Comparison of ENCODE assay signal across 18 cellular contexts in genomic region chr3:152102410-152102809, GRCh38.
A peak's percentile ranks its signal among the peaks of the same experiment; 100 is the strongest.
DNase-seq lines count a peak whose midpoint lies in the region.
"Had no signal": no experiment of that assay in that cellular context is flagged by ENCODE, and none has a peak within 500 bp of the region (broad histone marks: within the 10 kb centered on the region; RNA-seq: fewer than 3 reads in every experiment).

No MANE protein-coding gene starts in this region.

- H3K56ac ChIP-seq in mesendoderm (ENCODE audit: low read length) = peak overlapping the region; percentile 18

- H3K4me2 ChIP-seq in mesendoderm (ENCODE audit: low read length) = no peak overlapping the region
- H3K4me2 ChIP-seq: BLaER1 had no signal

- H3K23ac ChIP-seq in mesendoderm (ENCODE audit: low read length) = no peak overlapping the region

- no peaks in the 10 kb centered on the region for H3K79me1 ChIP-seq in mesendoderm (ENCODE audit: low read length)

- WGBS in mesendoderm (ENCODE audit: extremely low coverage, insufficient coverage, low lambda C conversion rate) = no CpG with 5 or more reads among the region's 7 CpGs

- no peak overlapping the region for H3K18ac ChIP-seq in mesendoderm (ENCODE audit: low read length)

- H4K8ac ChIP-seq in mesendoderm (ENCODE audit: low read depth, low read length) = no peak overlapping the region

- no peak overlapping the region for H2AK5ac ChIP-seq in mesendoderm (ENCODE audit: low read length)

- H3K27me3 ChIP-seq in mesendoderm (ENCODE audit: insufficient read depth, low read length, poor library complexity) = no peaks in the 10 kb centered on the region
- H3K27me3 ChIP-seq: BLaER1 had no signal

- peaks cover 2% of the 10 kb centered on the region for H3K4me1 ChIP-seq in mesendoderm (ENCODE audit: control insufficient read depth, low read depth, low read length)
- H3K4me1 ChIP-seq: BLaER1 had no signal

- H4K5ac ChIP-seq in mesendoderm (ENCODE audit: low read length) = no peak overlapping the region

- no peak overlapping the region for H3K4me3 ChIP-seq in mesendoderm (ENCODE audit: low read length)
- H3K4me3 ChIP-seq: BLaER1, GM23248 had no signal

- no peak overlapping the region for H2BK120ac ChIP-seq in mesendoderm (ENCODE audit: low read depth, low read length)

- no peak overlapping the region for H3K9ac ChIP-seq in mesendoderm (ENCODE audit: low read length)
- H3K9ac ChIP-seq: BLaER1, GM23248 had no signal

- H3K27ac ChIP-seq in mesendoderm (ENCODE audit: low read depth, low read length) = no peak overlapping the region
- H3K27ac ChIP-seq: 22Rv1, BLaER1, C4-2B, GM23248 had no signal

- DNase-seq in NCI-H748 (lab: John Stamatoyannopoulos, UW; ENCODE audit: unreplicated experiment) (peak; percentile 8), NCI-H748 treated with DMSO at 0.1 percent for 48 hours (lab: John Stamatoyannopoulos, UW) (no peak), NCI-H69 (lab: John Stamatoyannopoulos, UW) (peak; percentile 6), mesendoderm (no peak), NCI-H1694 (lab: John Stamatoyannopoulos, UW) (no peak), activated gamma-delta T cell treated with Interleukin-2 at 50 U/mL for 16 hours (no peak), HCEC 1CT (no peak)
- DNase-seq: Caco-2; CD4-positive, CD25-positive, alpha-beta regulatory T cell; CD8-positive, alpha-beta T cell; DMS153; DND-41; H9; HFFc6 had no signal

- no peak overlapping the region for H3K4ac ChIP-seq in mesendoderm (ENCODE audit: low read depth, low read length)

- no peaks in the 10 kb centered on the region for H3K79me2 ChIP-seq in mesendoderm (ENCODE audit: control insufficient read depth, insufficient read depth, low read length)

- H2BK5ac ChIP-seq in mesendoderm (ENCODE audit: low read length) = no peak overlapping the region

- H2BK15ac ChIP-seq in mesendoderm (replicated peaks; ENCODE audit: low read depth) = no peak overlapping the region

- no peaks in the 10 kb centered on the region for H3K36me3 ChIP-seq in mesendoderm (ENCODE audit: control insufficient read depth, insufficient read depth, low read length)
- H3K36me3 ChIP-seq: BLaER1 had no signal

Comparison
In these comparisons a context has a peak if more than half of its experiments do, and no peak if none do; other contexts are left out.
1. DNase-seq: peak in NCI-H748 (single experiment) and NCI-H69 (single experiment); none in NCI-H748 treated with DMSO at 0.1 percent for 48 hours (single experiment), mesendoderm (single experiment), NCI-H1694 (single experiment), activated gamma-delta T cell treated with Interleukin-2 at 50 U/mL for 16 hours (single experiment) and HCEC 1CT (single experiment).